In genomic region chr7:85529197-85529596, GRCh38 we compare ENCODE assay signal across 14 cellular contexts.
A peak's percentile ranks its signal among the peaks of the same experiment; 100 is the strongest.
DNase-seq lines count a peak whose midpoint lies in the region; ATAC-seq and TF ChIP-seq lines count a peak whose summit lies in the region.
"Had no signal": no experiment of that assay in that cellular context is flagged by ENCODE, and none has a peak within 500 bp of the region (broad histone marks: within the 10 kb centered on the region; RNA-seq: fewer than 3 reads in every experiment).

No MANE protein-coding gene starts in this region.

- H3K4me3 Mint-ChIP-seq in GM23338 = no peak overlapping the region
- no peak overlapping the region for H3K4me3 Mint-ChIP-seq in effector memory CD8-positive, alpha-beta T cell
- H3K4me3 Mint-ChIP-seq: activated CD4-positive, alpha-beta T cell treated with anti-CD3 and anti-CD28 coated beads for 36 hours had no signal

- H3K27ac ChIP-seq in GM23338 (ENCODE audit: low read depth) (no peak overlapping the region), prostate gland (no peak overlapping the region)
- H3K27ac ChIP-seq: ascending aorta, gastrocnemius medialis had no signal

- no peak overlapping the region for H3K27ac Mint-ChIP-seq in GM23338
- no peak overlapping the region for H3K27ac Mint-ChIP-seq in effector memory CD8-positive, alpha-beta T cell
- H3K27ac Mint-ChIP-seq: activated CD4-positive, alpha-beta T cell treated with anti-CD3 and anti-CD28 coated beads for 36 hours had no signal

- no peaks in the 10 kb centered on the region for H3K4me1 Mint-ChIP-seq in GM23338
- H3K4me1 Mint-ChIP-seq in effector memory CD8-positive, alpha-beta T cell (ENCODE audit: low read depth in 2 of 2) = no peaks in the 10 kb centered on the region
- H3K4me1 Mint-ChIP-seq: activated CD4-positive, alpha-beta T cell treated with anti-CD3 and anti-CD28 coated beads for 36 hours had no signal

- no peaks in the 10 kb centered on the region for H3K27me3 Mint-ChIP-seq in GM23338 (ENCODE audit: insufficient read depth, low read depth, poor library complexity)
- no peaks in the 10 kb centered on the region for H3K27me3 Mint-ChIP-seq in effector memory CD8-positive, alpha-beta T cell
- H3K27me3 Mint-ChIP-seq: activated CD4-positive, alpha-beta T cell treated with anti-CD3 and anti-CD28 coated beads for 36 hours had no signal

- H4K20me1 ChIP-seq in GM23338 (replicated peaks; ENCODE audit: insufficient read depth) = no peaks in the 10 kb centered on the region

- no peaks in the 10 kb centered on the region for H3K27me3 ChIP-seq in GM23338 (ENCODE audit: insufficient read depth)
- H3K27me3 ChIP-seq in prostate gland (replicated peaks; ENCODE audit: insufficient read depth) = no peaks in the 10 kb centered on the region
- H3K27me3 ChIP-seq: ascending aorta, gastrocnemius medialis had no signal

- TF ChIP-seq POLR2A in prostate gland (IDR thresholded peaks at IDR 0.05) = no peak

- TF ChIP-seq CTCF in GM23338 (conservative IDR thresholded peaks at IDR 0.05; ENCODE audit: low read depth in 2 of 2) (no peak), fibroblast of pulmonary artery (IDR thresholded peaks at IDR 0.05; ENCODE audit: low read length, missing control alignments) (no peak), prostate gland (IDR thresholded peaks at IDR 0.05) (no peak)

- H2AFZ ChIP-seq in GM23338 = no peak overlapping the region

- H3K36me3 Mint-ChIP-seq in GM23338 (ENCODE audit: low read depth) = no peaks in the 10 kb centered on the region
- H3K36me3 Mint-ChIP-seq in effector memory CD8-positive, alpha-beta T cell (ENCODE audit: insufficient read depth) = no peaks in the 10 kb centered on the region

- H3K4me1 ChIP-seq in GM23338 (ENCODE audit: insufficient read depth) (no peaks in the 10 kb centered on the region), prostate gland (replicated peaks) (no peaks in the 10 kb centered on the region)
- H3K4me1 ChIP-seq: gastrocnemius medialis had no signal

- H3K9me3 ChIP-seq in prostate gland = no peaks in the 10 kb centered on the region
- H3K9me3 ChIP-seq: ascending aorta, gastrocnemius medialis had no signal

- DNase-seq in GM23338 (ENCODE audit: low spot score) = peak; percentile 9
- peak; percentile 64 for DNase-seq in amniotic epithelial cell (ENCODE audit: low read depth)
- peak; percentile 75 for DNase-seq in fibroblast of pulmonary artery (ENCODE audit: low read depth)
- peak; percentile 27 for DNase-seq in renal cortical epithelial cell (ENCODE audit: low read depth)
- no peak for DNase-seq in prostate gland (ENCODE audit: low spot score)
- DNase-seq in effector memory CD8-positive, alpha-beta T cell = no peak
- DNase-seq: activated CD4-positive, alpha-beta T cell treated with anti-CD3 and anti-CD28 coated beads for 36 hours; activated CD8-positive, alpha-beta memory T cell treated with anti-CD3 and anti-CD28 coated beads, Interleukin-2, amount 50 U/mL, for 4 hours; activated gamma-delta T cell treated with Interleukin-2 at 50 U/mL for 16 hours; AML-193; gastrocnemius medialis; NCI-H526 treated with DMSO at 0.1 percent for 48 hours had no signal

- H3K4me2 ChIP-seq in GM23338 = no peak overlapping the region

- no peaks in the 10 kb centered on the region for H3F3A ChIP-seq in GM23338 (replicated peaks; ENCODE audit: low read depth)

- no peaks in the 10 kb centered on the region for H3K9me2 ChIP-seq in GM23338 (ENCODE audit: insufficient read depth)

- H3K4me3 ChIP-seq in GM23338 = no peak overlapping the region
- no peak overlapping the region for H3K4me3 ChIP-seq in fibroblast of pulmonary artery (replicated peaks; ENCODE audit: low read depth, low read length)
- H3K4me3 ChIP-seq in prostate gland = no peak overlapping the region
- H3K4me3 ChIP-seq: ascending aorta, gastrocnemius medialis had no signal

- H3K9me3 Mint-ChIP-seq in GM23338 = no peaks in the 10 kb centered on the region
- H3K9me3 Mint-ChIP-seq in effector memory CD8-positive, alpha-beta T cell = peaks cover 0 to 2% of the 10 kb centered on the region in 2 donors

- intact Hi-C loops in prostate gland (cut with DNase I) = no loop called here

- no peak for ATAC-seq in GM23338
- no peak for ATAC-seq in GM18502 (IDR thresholded peaks at IDR 0.05; ENCODE audit: poor library complexity, unreplicated experiment)
- no peak for ATAC-seq in effector memory CD8-positive, alpha-beta T cell (replicated peaks)
- ATAC-seq: activated CD4-positive, alpha-beta T cell treated with anti-CD3 and anti-CD28 coated beads for 36 hours; gastrocnemius medialis had no signal

- WGBS in prostate gland = 81% methylated on average over 3 of the region's 3 CpGs

- H3K36me3 ChIP-seq in GM23338 (ENCODE audit: insufficient read depth) (no peaks in the 10 kb centered on the region), prostate gland (no peaks in the 10 kb centered on the region)
- H3K36me3 ChIP-seq: ascending aorta, gastrocnemius medialis had no signal

- H3K79me2 ChIP-seq in GM23338 (replicated peaks; ENCODE audit: insufficient read depth) = no peaks in the 10 kb centered on the region

TF ChIP-seq in GM23338, 12 proteins besides CTCF, POLR2A, EP300 and RAD21:
- TF ChIP-seq NANOG (IDR thresholded peaks at IDR 0.05; ENCODE audit: borderline replicate concordance) = no peak

Comparison
In these comparisons a context has a peak if more than half of its experiments do, and no peak if none do; other contexts are left out.
1. DNase-seq: peak in GM23338 (single experiment), amniotic epithelial cell (single experiment), fibroblast of pulmonary artery (single experiment) and renal cortical epithelial cell (single experiment); none in prostate gland (single experiment) and effector memory CD8-positive, alpha-beta T cell (0 of 3).